In genomic region chr3:44104668-44105321, GRCh38 we compare ENCODE assay signal across 8 cellular contexts.
DNase-seq lines count a peak whose midpoint lies in the region; ATAC-seq and TF ChIP-seq lines count a peak whose summit lies in the region.

No MANE protein-coding gene starts in this region.

- H3K36me3 Mint-ChIP-seq in natural killer cell treated with Interleukin-12 subunit alpha and Interleukin-12 subunit beta and Interleukin-15 and Interleukin-18, amount 100 ng/mL, for 72 hours = no peaks in the 10 kb centered on the region
- H3K36me3 Mint-ChIP-seq in natural killer cell (no peaks in the 10 kb centered on the region), T-cell (no peaks in the 10 kb centered on the region)

- H3K4me1 Mint-ChIP-seq in natural killer cell treated with Interleukin-12 subunit alpha and Interleukin-12 subunit beta and Interleukin-15 and Interleukin-18, amount 100 ng/mL, for 72 hours (ENCODE audit: low read depth in 2 of 2) = peaks cover 4 to 7% of the 10 kb centered on the region in 2 donors
- H3K4me1 Mint-ChIP-seq in natural killer cell (no peaks in the 10 kb centered on the region), T-cell (peaks cover 0 to 6% (median 6%) of the 10 kb centered on the region in 3 donors)

- H3K4me3 ChIP-seq in thyroid gland (replicated peaks in 1 of 3) (no peak overlapping the region), prostate gland (no peak overlapping the region)

- no peak overlapping the region for H3K4me3 Mint-ChIP-seq in natural killer cell treated with Interleukin-12 subunit alpha and Interleukin-12 subunit beta and Interleukin-15 and Interleukin-18, amount 100 ng/mL, for 72 hours
- H3K4me3 Mint-ChIP-seq in natural killer cell = no peak overlapping the region
- H3K4me3 Mint-ChIP-seq in T-cell = no peak overlapping the region

- H3K27ac ChIP-seq in thyroid gland = peak overlapping the region; percentile 11 to 98 (median 61)
- no peak overlapping the region for H3K27ac ChIP-seq in prostate gland

- no peaks in the 10 kb centered on the region for H3K36me3 ChIP-seq in thyroid gland
- no peaks in the 10 kb centered on the region for H3K36me3 ChIP-seq in prostate gland

- H3K27ac Mint-ChIP-seq in natural killer cell treated with Interleukin-12 subunit alpha and Interleukin-12 subunit beta and Interleukin-15 and Interleukin-18, amount 100 ng/mL, for 72 hours = no peak overlapping the region
- H3K27ac Mint-ChIP-seq in natural killer cell (no peak overlapping the region), T-cell (peak overlapping the region in 1 of 2 donors; percentile 0)

- peaks cover 53 to 68% of the 10 kb centered on the region in 2 donors for H3K4me1 ChIP-seq in thyroid gland
- H3K4me1 ChIP-seq in prostate gland (replicated peaks) = peaks cover 5% of the 10 kb centered on the region

- POLR2A ChIA-PET in T-cell (lab: Charles Lee) = no interaction called here

- 57 to 58% methylated on average over 4 of the region's 4 CpGs for WGBS in thyroid gland, 2 donors
- WGBS in prostate gland = 74% methylated on average over 4 of the region's 4 CpGs

- CTCF ChIA-PET in T-cell (lab: Charles Lee) = no interaction called here

- TF ChIP-seq CTCF in natural killer cell (IDR thresholded peaks at IDR 0.05) = no peak
- no peak for TF ChIP-seq CTCF in thyroid gland (IDR thresholded peaks at IDR 0.05)
- no peak for TF ChIP-seq CTCF in prostate gland (IDR thresholded peaks at IDR 0.05)

- TF ChIP-seq POLR2A in thyroid gland (IDR thresholded peaks at IDR 0.05) = no peak
- no peak for TF ChIP-seq POLR2A in prostate gland (IDR thresholded peaks at IDR 0.05)

- no peaks in the 10 kb centered on the region for H3K9me3 ChIP-seq in thyroid gland
- H3K9me3 ChIP-seq in prostate gland = no peaks in the 10 kb centered on the region

- no peak for DNase-seq in natural killer cell treated with Interleukin-12 subunit alpha and Interleukin-12 subunit beta and Interleukin-15 and Interleukin-18, amount 100 ng/mL, for 72 hours (ENCODE audit: low spot score)
- DNase-seq in natural killer cell (no peak), T-cell (peak in 1 of 34 experiments; percentile 5), glomerular visceral epithelial cell (ENCODE audit: extremely low spot score) (peak; percentile 78), thyroid gland (peak; percentile 67 to 72), cerebellar cortex (ENCODE audit: low spot score) (no peak), prostate gland (ENCODE audit: low spot score) (no peak)

- intact Hi-C loops in natural killer cell (cut with micrococcal nuclease) (no loop called here), thyroid gland (cut with DNase I) (loop anchor here (5.0 kb wide), 1 partner anchor 32 kb away; no protein-coding TSS in a partner anchor), prostate gland (cut with DNase I) (no loop called here)

- peak; percentile 81 to 87 for ATAC-seq in natural killer cell treated with Interleukin-12 subunit alpha and Interleukin-12 subunit beta and Interleukin-15 and Interleukin-18, amount 100 ng/mL, for 72 hours
- ATAC-seq in natural killer cell (no peak), HG03108 (IDR thresholded peaks at IDR 0.05; ENCODE audit: unreplicated experiment) (peak; percentile 88), T-cell (replicated peaks in 1 of 4) (peak in 3 of 4 experiments; percentile 74 to 93 (median 92))

- H3K27me3 ChIP-seq in thyroid gland (no peaks in the 10 kb centered on the region), prostate gland (replicated peaks; ENCODE audit: insufficient read depth) (no peaks in the 10 kb centered on the region)

- H3K9me3 Mint-ChIP-seq in natural killer cell treated with Interleukin-12 subunit alpha and Interleukin-12 subunit beta and Interleukin-15 and Interleukin-18, amount 100 ng/mL, for 72 hours = no peaks in the 10 kb centered on the region
- H3K9me3 Mint-ChIP-seq in natural killer cell (no peaks in the 10 kb centered on the region), T-cell (no peaks in the 10 kb centered on the region)

- H3K27me3 Mint-ChIP-seq in natural killer cell treated with Interleukin-12 subunit alpha and Interleukin-12 subunit beta and Interleukin-15 and Interleukin-18, amount 100 ng/mL, for 72 hours = peaks cover 13 to 25% of the 10 kb centered on the region in 2 donors
- peaks cover 7 to 22% of the 10 kb centered on the region in 2 donors for H3K27me3 Mint-ChIP-seq in natural killer cell (ENCODE audit: low read depth in 2 of 2)
- peaks cover 9 to 26% of the 10 kb centered on the region in 2 donors for H3K27me3 Mint-ChIP-seq in T-cell

Comparison
In these comparisons a context has a peak if more than half of its experiments do, and no peak if none do; other contexts are left out.
1. ATAC-seq: peak in natural killer cell treated with Interleukin-12 subunit alpha and Interleukin-12 subunit beta and Interleukin-15 and Interleukin-18, amount 100 ng/mL, for 72 hours (2 of 2), HG03108 (single experiment) and T-cell (3 of 4); none in natural killer cell (0 of 3).
2. DNase-seq: peak in glomerular visceral epithelial cell (single experiment) and thyroid gland (2 of 2); none in natural killer cell treated with Interleukin-12 subunit alpha and Interleukin-12 subunit beta and Interleukin-15 and Interleukin-18, amount 100 ng/mL, for 72 hours (single experiment), natural killer cell (single experiment), cerebellar cortex (single experiment) and prostate gland (single experiment).
3. H3K27ac ChIP-seq: peak in thyroid gland (3 of 3); none in prostate gland (0 of 2).